In the genomic region with DNA sequence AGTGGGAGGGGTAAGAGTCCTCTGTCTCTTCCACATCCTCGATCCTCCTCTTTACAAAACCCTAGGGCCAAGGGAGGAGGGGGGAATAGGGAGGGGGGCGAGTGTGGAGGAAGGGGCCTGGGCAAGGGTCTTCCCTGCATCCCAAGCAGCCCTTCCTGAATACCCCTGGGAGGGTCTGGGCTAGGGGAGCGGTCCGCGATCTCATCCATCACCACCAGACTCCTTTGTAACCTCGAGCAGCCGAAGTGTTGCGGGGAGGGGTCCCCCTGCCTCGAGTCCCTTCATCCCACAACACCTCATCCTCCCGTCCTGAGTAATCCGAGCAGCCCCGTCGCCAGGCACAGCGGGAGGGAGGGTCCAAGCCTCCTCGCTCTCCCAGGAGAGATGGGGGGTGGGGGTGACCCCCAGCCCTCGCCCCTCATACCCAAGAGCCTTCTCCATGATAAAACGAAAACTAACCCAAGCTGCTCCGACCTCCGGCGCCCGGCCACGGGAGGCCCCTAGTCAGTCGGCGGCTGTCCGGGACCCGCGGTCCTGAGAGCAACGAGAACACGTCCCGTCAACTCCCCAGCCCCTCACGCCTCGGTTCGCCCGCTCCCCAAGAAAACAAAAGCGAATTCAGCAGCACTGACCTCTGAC, we compare ENCODE assay signal across 8 cellular contexts. TPM values are rescaled to one million over a fixed set of nuclear protein-coding genes. Genes with fewer than 3 reads are reported as not detected.
DNase-seq lines count a peak whose midpoint lies in the region; ATAC-seq and TF ChIP-seq lines count a peak whose summit lies in the region.

No MANE protein-coding gene starts in this region.

- H3K4me3 ChIP-seq in AG10803 (ENCODE audit: low read length), result peak overlapping the region; percentile 52
- H3K4me3 ChIP-seq in HUES64 (ENCODE audit: low read length), result peak overlapping the region; percentile 41
- peak overlapping the region in 2 of 3 experiments; percentile 33 to 41 for H3K4me3 ChIP-seq in mammary epithelial cell (replicated peaks in 1 of 3; ENCODE audit: insufficient read depth in 1 of 3, low read depth in 2 of 3, low read length in 3 of 3)
- H3K4me3 ChIP-seq in mucosa of descending colon, result no peak overlapping the region

- no peak for TF ChIP-seq CTCF in AG10803 (conservative IDR thresholded peaks at IDR 0.05; ENCODE audit: low read length)
- no peak for TF ChIP-seq CTCF in mammary epithelial cell (conservative IDR thresholded peaks at IDR 0.05 in 1 of 2, IDR thresholded peaks at IDR 0.05 in 1 of 2; ENCODE audit: extremely low read depth in 1 of 2, insufficient read depth in 1 of 2, low read depth in 1 of 2, low read length in 2 of 2)
- no peak for TF ChIP-seq CTCF in mucosa of descending colon (IDR thresholded peaks at IDR 0.05)

- H3K4me2 ChIP-seq in mammary epithelial cell (ENCODE audit: insufficient read depth, low read depth, low read length), result peak overlapping the region; percentile 84

- H3K4me1 ChIP-seq in HUES64 (ENCODE audit: insufficient read depth, low read length) (no peaks in the 10 kb centered on the region), mammary epithelial cell (ENCODE audit: insufficient read depth, low read length) (peaks cover 7% of the 10 kb centered on the region), mucosa of descending colon (ENCODE audit: low read depth) (peaks cover 18% of the 10 kb centered on the region)

- DNase-seq in AG10803 (ENCODE audit: low read depth) (no peak), mammary epithelial cell (no peak), mucosa of descending colon (no peak), SKM-1 (lab: John Stamatoyannopoulos, UW; ENCODE audit: unreplicated experiment) (no peak), posterior vena cava (ENCODE audit: low spot score) (no peak), A172 (ENCODE audit: low spot score) (no peak)

- H3K36me3 ChIP-seq in HUES64 (ENCODE audit: insufficient read depth, low read length) (no peaks in the 10 kb centered on the region), mammary epithelial cell (ENCODE audit: insufficient read depth, low read length) (no peaks in the 10 kb centered on the region), mucosa of descending colon (ENCODE audit: low read depth) (no peaks in the 10 kb centered on the region)

- no peak overlapping the region for H3K9ac ChIP-seq in HUES64 (ENCODE audit: low read depth, low read length)
- no peak overlapping the region for H3K9ac ChIP-seq in mammary epithelial cell (ENCODE audit: insufficient read depth, low read length)

- H2AFZ ChIP-seq in mammary epithelial cell (ENCODE audit: low read depth, low read length), result peak overlapping the region; percentile 37

- H3K79me2 ChIP-seq in mammary epithelial cell (ENCODE audit: insufficient read depth, low read length), result no peaks in the 10 kb centered on the region

- ATAC-seq in GM19035 (IDR thresholded peaks at IDR 0.05; ENCODE audit: unreplicated experiment), result peak; percentile 21
- peak; percentile 9 for ATAC-seq in mucosa of descending colon

- no peaks in the 10 kb centered on the region for H4K20me1 ChIP-seq in mammary epithelial cell (ENCODE audit: insufficient read depth, low read length)

- H3K27me3 ChIP-seq in HUES64 (ENCODE audit: insufficient read depth, low read length), result peaks cover 32% of the 10 kb centered on the region
- H3K27me3 ChIP-seq in mammary epithelial cell (ENCODE audit: insufficient read depth, low read length), result peaks cover 11% of the 10 kb centered on the region

- intact Hi-C loops in mammary epithelial cell (cut with micrococcal nuclease), result no loop called here
- intact Hi-C loops in mucosa of descending colon (cut with DNase I, micrococcal nuclease), result no loop called here
- intact Hi-C loops in posterior vena cava (cut with DNase I), result no loop called here

- in situ Hi-C loops in mammary epithelial cell (cut with MboI; ENCODE audit: low sequenced_read_pairs in 2 of 2), result loop anchor here (5.0 kb wide), 2 partner anchors 64 to 69 kb away; no protein-coding TSS in a partner anchor

- H3K27ac ChIP-seq in HUES64 (ENCODE audit: low read depth, low read length), result no peak overlapping the region
- no peak overlapping the region for H3K27ac ChIP-seq in mammary epithelial cell (ENCODE audit: insufficient read depth, low read depth, low read length)

- dilution Hi-C loops in mammary epithelial cell (cut with HindIII; ENCODE audit: low sequenced_read_pairs), result no loop called here

- no TSS peak for BruUV-seq in mammary epithelial cell (replicated peaks; lab: Mats Ljungman, UMichigan)

- no peaks in the 10 kb centered on the region for H3K9me3 ChIP-seq in HUES64 (ENCODE audit: insufficient read depth, low read depth, low read length)
- no peaks in the 10 kb centered on the region for H3K9me3 ChIP-seq in mammary epithelial cell (replicated peaks; ENCODE audit: insufficient read depth, low read length)
- H3K9me3 ChIP-seq in mucosa of descending colon, result no peaks in the 10 kb centered on the region

- WGBS in HUES64, result 4% methylated on average over 29 of the region's 35 CpGs
- 0% methylated on average over 13 of the region's 35 CpGs for WGBS in mammary epithelial cell (ENCODE audit: low coverage, missing lambda C conversion rate)

- CTCF ChIA-PET in mammary epithelial cell (lab: Charles Lee; ENCODE audit: low non-redundant PET), result no interaction called here

RNA-seq across cellular contexts. Expression of gene SMPD3, which starts 0.5 kb away (rescaled TPM):
- 0.45 TPM for polyA plus RNA-seq in HUES64 (2013, experiment 1 of 2)
- polyA plus RNA-seq in HUES64 (2013, experiment 2 of 2), result 1.1 TPM
- total RNA-seq in mammary epithelial cell, result not detected
- polyA plus RNA-seq in mammary epithelial cell, result not detected
- not detected for polyA minus RNA-seq in mammary epithelial cell
- 10 to 100 TPM; 31.8 to 82.7 (median 62.3) TPM for total RNA-seq in mucosa of descending colon
- under 1 TPM; 0.19 to 0.23 TPM for total RNA-seq in posterior vena cava
- 0.12 and 0.65 TPM in 2 replicates for total RNA-seq in A172 (2014; rRNA removed; shearing (Covaris generic))

Comparison
In these comparisons a context has a peak if more than half of its experiments do, and no peak if none do; other contexts are left out.
1. RNA of gene SMPD3, which starts 0.5 kb away (total RNA-seq): 31.8 to 82.7 TPM in mucosa of descending colon; 0.12 to 0.65 TPM in A172, 0.19 to 0.23 TPM in posterior vena cava and not detected in mammary epithelial cell; every median in the first group is over 10 times any median in the second.